In genomic region chr6:15247750-15248450, GRCh38 we compare ENCODE assay signal across 8 cellular contexts. TPM values are rescaled to one million over a fixed set of nuclear protein-coding genes. Genes with fewer than 3 reads are reported as not detected.
DNase-seq lines count a peak whose midpoint lies in the region; ATAC-seq and TF ChIP-seq lines count a peak whose summit lies in the region.

No MANE protein-coding gene starts in this region.

- DNase-seq in NCI-H1436 (lab: John Stamatoyannopoulos, UW), result peak; percentile 47
- DNase-seq in NCI-H1436 treated with DMSO at 0.1 percent for 48 hours (lab: John Stamatoyannopoulos, UW), result no peak
- peak; percentile 52 to 80 (median 75) for DNase-seq in Peyer's patch
- DNase-seq in activated naive CD4-positive, alpha-beta T cell treated with anti-CD3 and anti-CD28 coated beads, Interleukin-2, amount 10 ng/mL, durations not matched to agents 7 days and 5 days, result peak; percentile 67
- peak; percentile 63 for DNase-seq in glomerular visceral epithelial cell (ENCODE audit: extremely low spot score)
- DNase-seq in osteoblast (ENCODE audit: insufficient read length, low spot score, missing footprints), result peak; percentile 94
- peak; percentile 58 for DNase-seq in testis

- intact Hi-C loops in testis (cut with DNase I; ENCODE audit: low total_unique reads), result loop anchor here (5.0 kb wide), 1 partner anchor 194 kb away; no protein-coding TSS in a partner anchor

- H3K9me3 Mint-ChIP-seq in activated naive CD4-positive, alpha-beta T cell treated with anti-CD3 and anti-CD28 coated beads, Interleukin-2, amount 10 ng/mL, durations not matched to agents 7 days and 5 days, result no peaks in the 10 kb centered on the region

- peak; percentile 6 for ATAC-seq in HG03097 (IDR thresholded peaks at IDR 0.05; ENCODE audit: low FRiP score, unreplicated experiment)

- peak overlapping the region; percentile 11 for H2AFZ ChIP-seq in osteoblast (ENCODE audit: low read length)

- peak overlapping the region; percentile 97 for H3K27ac Mint-ChIP-seq in activated naive CD4-positive, alpha-beta T cell treated with anti-CD3 and anti-CD28 coated beads, Interleukin-2, amount 10 ng/mL, durations not matched to agents 7 days and 5 days

- H3K4me2 ChIP-seq in osteoblast (ENCODE audit: insufficient read depth, low read length), result peak overlapping the region; percentile 84

- peaks cover 46% of the 10 kb centered on the region for H3K4me1 Mint-ChIP-seq in activated naive CD4-positive, alpha-beta T cell treated with anti-CD3 and anti-CD28 coated beads, Interleukin-2, amount 10 ng/mL, durations not matched to agents 7 days and 5 days

- H3K36me3 ChIP-seq in Peyer's patch, result no peaks in the 10 kb centered on the region
- H3K36me3 ChIP-seq in osteoblast (ENCODE audit: insufficient read depth, low read length), result no peaks in the 10 kb centered on the region
- no peaks in the 10 kb centered on the region for H3K36me3 ChIP-seq in testis (ENCODE audit: low read depth, missing control alignments)

- TF ChIP-seq CTCF in Peyer's patch (IDR thresholded peaks at IDR 0.05) (peak in 5 of 6 experiments; percentile 31 to 47 (median 35)), osteoblast (IDR thresholded peaks at IDR 0.05; ENCODE audit: extremely low read depth, low read depth, low read length) (no peak), testis (IDR thresholded peaks at IDR 0.05) (no peak)

- H3K27me3 ChIP-seq in Peyer's patch (no peaks in the 10 kb centered on the region), osteoblast (ENCODE audit: insufficient read depth, low read length) (no peaks in the 10 kb centered on the region), testis (no peaks in the 10 kb centered on the region)

- WGBS in testis, 2 donors, result 0% methylated on average over 12 to 29 of the region's 73 CpGs

- H3K27ac ChIP-seq in Peyer's patch, result peak overlapping the region; percentile 91 to 99 (median 95)
- peak overlapping the region; percentile 90 for H3K27ac ChIP-seq in osteoblast (ENCODE audit: low read depth, low read length)
- peak overlapping the region; percentile 76 to 92 for H3K27ac ChIP-seq in testis

- peaks cover 9% of the 10 kb centered on the region for H3K27me3 Mint-ChIP-seq in activated naive CD4-positive, alpha-beta T cell treated with anti-CD3 and anti-CD28 coated beads, Interleukin-2, amount 10 ng/mL, durations not matched to agents 7 days and 5 days

- TF ChIP-seq POLR2A in Peyer's patch (IDR thresholded peaks at IDR 0.05), result peak; percentile 39 to 55
- TF ChIP-seq POLR2A in testis (IDR thresholded peaks at IDR 0.05), result no peak

- peak overlapping the region; percentile 61 to 93 (median 87) for H3K4me3 ChIP-seq in Peyer's patch
- peak overlapping the region; percentile 98 for H3K4me3 ChIP-seq in osteoblast (ENCODE audit: insufficient read depth, low read length)
- peak overlapping the region; percentile 82 to 95 for H3K4me3 ChIP-seq in testis

- H3K4me3 Mint-ChIP-seq in activated naive CD4-positive, alpha-beta T cell treated with anti-CD3 and anti-CD28 coated beads, Interleukin-2, amount 10 ng/mL, durations not matched to agents 7 days and 5 days, result peak overlapping the region; percentile 98

- H4K20me1 ChIP-seq in osteoblast (ENCODE audit: insufficient read depth, low read length), result peaks cover 17% of the 10 kb centered on the region

- H3K79me2 ChIP-seq in osteoblast (ENCODE audit: insufficient read depth, low read length), result peaks cover 59% of the 10 kb centered on the region

- CTCF ChIA-PET in activated naive CD4-positive, alpha-beta T cell treated with anti-CD3 and anti-CD28 coated beads, Interleukin-2, amount 10 ng/mL, durations not matched to agents 7 days and 5 days (lab: Charles Lee), result interaction anchor here (0.6 to 1.3 kb wide), 4 partner anchors 62 to 175 kb away, joined by 3 to 4 read pairs (median 3); no protein-coding TSS in a partner anchor

- H3K9me3 ChIP-seq in Peyer's patch (no peaks in the 10 kb centered on the region), osteoblast (ENCODE audit: low read depth, low read length) (no peaks in the 10 kb centered on the region), testis (no peaks in the 10 kb centered on the region)

- peaks cover 19% of the 10 kb centered on the region for H3K36me3 Mint-ChIP-seq in activated naive CD4-positive, alpha-beta T cell treated with anti-CD3 and anti-CD28 coated beads, Interleukin-2, amount 10 ng/mL, durations not matched to agents 7 days and 5 days

- H3K4me1 ChIP-seq in Peyer's patch (peaks cover 0 to 29% (median 0%) of the 10 kb centered on the region in 4 donors), osteoblast (ENCODE audit: insufficient read depth, low read length) (peaks cover 12% of the 10 kb centered on the region), testis (no peaks in the 10 kb centered on the region)

RNA-seq across cellular contexts. Expression of gene JARID2, which starts 2.0 kb away (rescaled TPM):
- total RNA-seq in Peyer's patch (10 to 100 TPM; 12.1 to 33.8 (median 17.0) TPM), osteoblast (8.5 and 10.5 TPM in 2 replicates), testis (10 to 100 TPM; 53.7 to 60.8 TPM)
- polyA plus RNA-seq in testis (ENCODE audit: insufficient read depth, low read depth, low replicate concordance), result 36.1 TPM

Comparison
In these comparisons a context has a peak if more than half of its experiments do, and no peak if none do; other contexts are left out.
1. CTCF ChIP-seq: peak in Peyer's patch (5 of 6); none in osteoblast (single experiment) and testis (0 of 3).
2. Peak in every context shown above with its lines, with median percentiles within 50 percentile points of each other: H3K27ac ChIP-seq and H3K4me3 ChIP-seq.